ENCODE assay signal across 22 cellular contexts in the genomic region with DNA sequence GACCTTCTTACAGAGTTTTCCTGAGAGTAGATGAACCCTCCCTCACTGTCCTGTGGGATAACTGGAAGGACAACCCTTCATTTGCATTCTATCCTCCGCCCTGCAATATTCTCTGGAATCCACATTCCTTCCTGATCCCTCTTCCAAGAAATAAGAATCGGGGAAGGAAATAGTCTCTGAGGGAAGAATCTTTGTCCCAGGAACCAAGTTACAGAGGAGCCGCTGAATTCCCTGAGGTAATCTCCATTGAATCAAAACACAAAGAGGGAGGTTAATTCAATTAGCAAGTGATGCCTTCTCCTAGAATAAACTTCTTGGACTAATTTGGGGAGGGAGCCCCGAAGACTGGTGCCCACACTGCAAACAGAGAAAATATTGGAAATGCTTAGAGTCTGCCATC.
"Had no signal": no experiment of that assay in that cellular context is flagged by ENCODE, and none has a peak within 500 bp of the region (broad histone marks: within the 10 kb centered on the region; RNA-seq: fewer than 3 reads in every experiment).

No MANE protein-coding gene starts in this region.

- H3K4me3 ChIP-seq: coronary artery, dorsolateral prefrontal cortex, esophagus squamous epithelium, gastrocnemius medialis, heart right ventricle, left lung, lower lobe of right lung had no signal

- DNase-seq: dermis blood vessel endothelial cell; dorsolateral prefrontal cortex; effector CD4-positive, alpha-beta T cell; effector memory CD4-positive, alpha-beta T cell; erythroblast; esophagus squamous epithelium; foreskin fibroblast; foreskin melanocyte; gastrocnemius medialis; glutamatergic neuron; head of caudate nucleus; heart right ventricle; hippocampal formation; left cardiac atrium; left lung; left ventricle myocardium superior; lower lobe of right lung; mesenchymal stem cell; midbrain had no signal

- H3K27ac ChIP-seq: coronary artery, dorsolateral prefrontal cortex, epithelial cell of prostate, esophagus squamous epithelium, gastrocnemius medialis, heart right ventricle, left lung, lower lobe of right lung had no signal

- H3K9me3 ChIP-seq: esophagus squamous epithelium, gastrocnemius medialis had no signal

- H3K36me3 ChIP-seq: esophagus squamous epithelium, gastrocnemius medialis, heart right ventricle, left lung, lower lobe of right lung had no signal

- H3K4me1 ChIP-seq: esophagus squamous epithelium, heart right ventricle, left lung, lower lobe of right lung had no signal

- ATAC-seq: esophagus mucosa, gastrocnemius medialis, heart right ventricle, left cardiac atrium, left lung, left ventricle myocardium superior, lower lobe of right lung had no signal

- H3K27me3 ChIP-seq: dorsolateral prefrontal cortex, esophagus squamous epithelium, gastrocnemius medialis, heart right ventricle, left lung had no signal
